Comparison of ENCODE assay signal across 16 cellular contexts in the genomic region with DNA sequence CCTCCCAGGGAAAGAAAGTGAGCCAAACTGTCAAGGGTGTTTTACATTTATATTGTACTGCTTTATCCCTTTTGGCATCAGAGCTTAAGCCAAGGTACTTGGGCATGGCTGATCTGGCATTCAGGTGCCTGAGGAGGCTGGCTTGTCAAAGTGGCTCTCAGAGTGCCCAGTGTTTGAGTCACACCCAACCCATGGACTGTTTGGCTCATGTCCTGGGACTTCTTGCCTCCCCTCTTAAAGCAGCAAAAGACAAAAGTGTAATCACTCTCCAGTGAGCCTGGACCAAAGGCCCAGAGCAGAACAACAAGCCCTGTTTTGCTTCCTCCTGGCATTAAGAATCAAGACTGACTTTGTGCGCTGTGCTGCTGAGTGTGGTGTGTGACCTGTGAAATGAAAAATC.
DNase-seq lines count a peak whose midpoint lies in the region; ATAC-seq and TF ChIP-seq lines count a peak whose summit lies in the region.
"Had no signal": no experiment of that assay in that cellular context is flagged by ENCODE, and none has a peak within 500 bp of the region (broad histone marks: within the 10 kb centered on the region; RNA-seq: fewer than 3 reads in every experiment).

No MANE protein-coding gene starts in this region.

- H3K27ac ChIP-seq in ascending aorta (peak overlapping the region; percentile 15 to 56), lower lobe of right lung (no peak overlapping the region), osteoblast (ENCODE audit: low read depth, low read length) (no peak overlapping the region)
- H3K27ac ChIP-seq: SK-N-MC had no signal

- intact Hi-C loops in ascending aorta (cut with DNase I): no loop called here
- intact Hi-C loops in lower lobe of right lung (cut with DNase I): no loop called here

- H3K4me1 ChIP-seq in ascending aorta (peaks cover 0 to 11% of the 10 kb centered on the region in 2 donors), lower lobe of right lung (peaks cover 20% of the 10 kb centered on the region), osteoblast (ENCODE audit: insufficient read depth, low read length) (peaks cover 5% of the 10 kb centered on the region)
- H3K4me1 ChIP-seq: HAP-1 had no signal

- no peaks in the 10 kb centered on the region for H3K4me1 Mint-ChIP-seq in T-helper 2 cell treated with Interferon-gamma antibody and Interleukin-4, amounts not matched to agents 5 μg/mL and 100 μg/mL, for 36 hours (ENCODE audit: low read depth)

- H3K4me3 ChIP-seq in ascending aorta (no peak overlapping the region), lower lobe of right lung (no peak overlapping the region), osteoblast (ENCODE audit: insufficient read depth, low read length) (no peak overlapping the region)
- H3K4me3 ChIP-seq: HAP-1, SK-N-MC had no signal

- DNase-seq in ascending aorta (ENCODE audit: low spot score in 2 of 2): no peak
- peak; percentile 51 for DNase-seq in lower lobe of right lung
- DNase-seq in omental fat pad (ENCODE audit: low spot score): no peak
- no peak for DNase-seq in osteoblast (ENCODE audit: insufficient read length, low spot score, missing footprints)
- no peak for DNase-seq in activated T-cell treated with anti-CD3 and anti-CD28 coated beads, Interleukin-2, amount 50 U/mL, for 1 hour
- no peak for DNase-seq in T-helper 2 cell treated with Interferon-gamma antibody and Interleukin-4, amounts not matched to agents 5 μg/mL and 100 μg/mL, for 36 hours (ENCODE audit: low spot score)
- no peak for DNase-seq in activated naive CD4-positive, alpha-beta T cell (lab: John Stamatoyannopoulos, UW)
- DNase-seq: DMS79 treated with DMSO at 0.1 percent for 48 hours; NCI-H1105; NCI-H2081; NCI-H748 treated with DMSO at 0.1 percent for 48 hours; NK-92 treated with Interleukin-12 subunit alpha and Interleukin-12 subunit beta, amount 100 ng/mL, for 24 hours; Right ventricle myocardium superior had no signal

- H3K27ac Mint-ChIP-seq in T-helper 2 cell treated with Interferon-gamma antibody and Interleukin-4, amounts not matched to agents 5 μg/mL and 100 μg/mL, for 36 hours: no peak overlapping the region
- H3K27ac Mint-ChIP-seq: CD14-positive monocyte had no signal

- peak; percentile 64 to 89 for ATAC-seq in lower lobe of right lung
- ATAC-seq in omental fat pad (ENCODE audit: low FRiP score): peak; percentile 6

- no peak overlapping the region for H3K4me3 Mint-ChIP-seq in T-helper 2 cell treated with Interferon-gamma antibody and Interleukin-4, amounts not matched to agents 5 μg/mL and 100 μg/mL, for 36 hours
- H3K4me3 Mint-ChIP-seq: CD14-positive monocyte had no signal

- TF ChIP-seq CTCF in ascending aorta (IDR thresholded peaks at IDR 0.05) (no peak), lower lobe of right lung (IDR thresholded peaks at IDR 0.05) (no peak), omental fat pad (IDR thresholded peaks at IDR 0.05) (no peak), osteoblast (IDR thresholded peaks at IDR 0.05; ENCODE audit: extremely low read depth, low read depth, low read length) (no peak)

- H3K27me3 Mint-ChIP-seq in T-helper 2 cell treated with Interferon-gamma antibody and Interleukin-4, amounts not matched to agents 5 μg/mL and 100 μg/mL, for 36 hours (ENCODE audit: low read depth): no peaks in the 10 kb centered on the region

- no peaks in the 10 kb centered on the region for H3K9me3 ChIP-seq in ascending aorta
- H3K9me3 ChIP-seq in lower lobe of right lung: peaks cover 3% of the 10 kb centered on the region
- H3K9me3 ChIP-seq in osteoblast (ENCODE audit: low read depth, low read length): no peaks in the 10 kb centered on the region
- H3K9me3 ChIP-seq: HAP-1 had no signal

- H3K9me3 Mint-ChIP-seq in T-helper 2 cell treated with Interferon-gamma antibody and Interleukin-4, amounts not matched to agents 5 μg/mL and 100 μg/mL, for 36 hours: no peaks in the 10 kb centered on the region

- H3K36me3 Mint-ChIP-seq in T-helper 2 cell treated with Interferon-gamma antibody and Interleukin-4, amounts not matched to agents 5 μg/mL and 100 μg/mL, for 36 hours (ENCODE audit: low read depth): no peaks in the 10 kb centered on the region
- H3K36me3 Mint-ChIP-seq: CD14-positive monocyte had no signal

- H3K36me3 ChIP-seq in ascending aorta (no peaks in the 10 kb centered on the region), lower lobe of right lung (no peaks in the 10 kb centered on the region), osteoblast (ENCODE audit: insufficient read depth, low read length) (peaks cover 3% of the 10 kb centered on the region)
- H3K36me3 ChIP-seq: HAP-1 had no signal

- no peaks in the 10 kb centered on the region for H4K20me1 ChIP-seq in osteoblast (ENCODE audit: insufficient read depth, low read length)

- H2AFZ ChIP-seq in osteoblast (ENCODE audit: low read length): no peak overlapping the region

- H3K27me3 ChIP-seq in ascending aorta (no peaks in the 10 kb centered on the region), lower lobe of right lung (ENCODE audit: low read depth) (no peaks in the 10 kb centered on the region), osteoblast (ENCODE audit: insufficient read depth, low read length) (no peaks in the 10 kb centered on the region)

- H3K4me2 ChIP-seq in osteoblast (ENCODE audit: insufficient read depth, low read length): no peak overlapping the region

- no peaks in the 10 kb centered on the region for H3K79me2 ChIP-seq in osteoblast (ENCODE audit: insufficient read depth, low read length)

Comparison
In these comparisons a context has a peak if more than half of its experiments do, and no peak if none do; other contexts are left out.
1. H3K27ac ChIP-seq: peak in ascending aorta (2 of 2); none in lower lobe of right lung (single experiment) and osteoblast (single experiment).